ENCODE assay signal across 9 cellular contexts in the genomic region with DNA sequence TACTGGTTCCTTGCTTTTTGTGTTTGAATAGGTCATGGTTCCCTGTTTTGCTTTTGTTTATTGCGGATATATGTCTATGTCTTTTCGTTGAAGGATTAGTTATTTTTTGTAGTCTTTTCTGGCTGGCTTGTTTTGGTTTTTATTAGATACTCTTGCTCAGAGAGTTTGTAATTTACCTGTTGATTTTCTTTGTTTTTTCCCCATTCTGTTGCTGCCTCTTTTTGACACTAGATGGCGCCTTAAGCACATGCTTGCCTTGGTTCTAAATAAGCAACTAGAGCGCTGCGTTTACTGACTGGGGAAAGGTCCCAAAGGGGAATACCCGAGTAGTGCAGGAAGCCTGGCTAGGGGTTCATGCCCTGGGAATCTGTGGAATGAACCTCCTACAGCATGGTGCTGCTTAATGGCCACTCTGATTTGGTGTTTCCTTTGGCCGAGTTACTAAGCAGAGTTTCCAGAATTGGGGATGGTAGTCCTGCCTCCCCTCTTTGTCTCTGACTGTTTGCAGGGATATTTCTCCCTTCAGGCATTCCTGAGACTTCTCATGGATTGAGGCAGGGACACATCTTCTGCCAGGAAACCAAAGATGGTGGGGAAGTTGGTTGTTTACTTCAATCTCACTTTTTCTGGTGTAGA.
DNase-seq lines count a peak whose midpoint lies in the region; ATAC-seq, FAIRE-seq and TF ChIP-seq lines count a peak whose summit lies in the region.
"Had no signal": no experiment of that assay in that cellular context is flagged by ENCODE, and none has a peak within 500 bp of the region (broad histone marks: within the 10 kb centered on the region; RNA-seq: fewer than 3 reads in every experiment).

No MANE protein-coding gene starts in this region.

- H3K36me3 Mint-ChIP-seq in activated CD4-positive, alpha-beta T cell treated with anti-CD3 and anti-CD28 coated beads, Interleukin-2, amount 10 ng/mL, durations not matched to agents 24 days and 14 days (ENCODE audit: low read depth): peaks cover 4% of the 10 kb centered on the region
- peaks cover 10% of the 10 kb centered on the region for H3K36me3 Mint-ChIP-seq in progenitor cell of endocrine pancreas (ENCODE audit: insufficient read depth)

- H3K27me3 Mint-ChIP-seq in activated CD4-positive, alpha-beta T cell treated with anti-CD3 and anti-CD28 coated beads, Interleukin-2, amount 10 ng/mL, durations not matched to agents 24 days and 14 days: peaks cover 16% of the 10 kb centered on the region
- H3K27me3 Mint-ChIP-seq in progenitor cell of endocrine pancreas: peaks cover 13% of the 10 kb centered on the region

- peak; percentile 57 for TF ChIP-seq CTCF in bronchial epithelial cell (IDR thresholded peaks at IDR 0.05; ENCODE audit: insufficient read depth, low read length, severe bottlenecking)
- peak; percentile 64 for TF ChIP-seq CTCF in progenitor cell of endocrine pancreas (IDR thresholded peaks at IDR 0.05; ENCODE audit: unreplicated experiment)

- H3K4me3 ChIP-seq in bronchial epithelial cell (ENCODE audit: low read depth, low read length): no peak overlapping the region

- FAIRE-seq in bronchial epithelial cell (lab: Jason Lieb, UNC): no peak

- intact Hi-C loops in activated CD4-positive, alpha-beta T cell treated with anti-CD3 and anti-CD28 coated beads, Interleukin-2, amount 10 ng/mL, durations not matched to agents 24 days and 14 days (cut with micrococcal nuclease): no loop called here

- no peaks in the 10 kb centered on the region for H3K4me1 Mint-ChIP-seq in activated CD4-positive, alpha-beta T cell treated with anti-CD3 and anti-CD28 coated beads, Interleukin-2, amount 10 ng/mL, durations not matched to agents 24 days and 14 days
- no peaks in the 10 kb centered on the region for H3K4me1 Mint-ChIP-seq in progenitor cell of endocrine pancreas (ENCODE audit: low read depth)

- DNase-seq in activated CD4-positive, alpha-beta T cell treated with anti-CD3 and anti-CD28 coated beads, Interleukin-2, amount 10 ng/mL, durations not matched to agents 24 days and 14 days: peak; percentile 74
- no peak for DNase-seq in activated CD4-positive, alpha-beta T cell treated with anti-CD3 and anti-CD28 coated beads for 1 hour
- peak; percentile 14 for DNase-seq in NCI-H146 (lab: John Stamatoyannopoulos, UW)
- DNase-seq in bronchial epithelial cell (ENCODE audit: low read depth): peak; percentile 44
- peak; percentile 2 for DNase-seq in progenitor cell of endocrine pancreas (ENCODE audit: low spot score, unreplicated experiment)

- ATAC-seq in GM19023 (IDR thresholded peaks at IDR 0.05; ENCODE audit: unreplicated experiment) (no peak), GM18868 (IDR thresholded peaks at IDR 0.05; ENCODE audit: unreplicated experiment) (no peak), GM18502 (IDR thresholded peaks at IDR 0.05; ENCODE audit: poor library complexity, unreplicated experiment) (no peak)
- ATAC-seq: activated naive CD4-positive, alpha-beta T cell treated with anti-CD3 and anti-CD28 coated beads, Interleukin-2, amount 50 U/mL, for 72 hours had no signal

- H3K4me3 Mint-ChIP-seq in activated CD4-positive, alpha-beta T cell treated with anti-CD3 and anti-CD28 coated beads, Interleukin-2, amount 10 ng/mL, durations not matched to agents 24 days and 14 days: no peak overlapping the region
- no peak overlapping the region for H3K4me3 Mint-ChIP-seq in progenitor cell of endocrine pancreas (ENCODE audit: low read depth)

- no peaks in the 10 kb centered on the region for H3K27me3 ChIP-seq in bronchial epithelial cell (ENCODE audit: control insufficient read depth, insufficient read depth, low read length)

- peaks cover 8% of the 10 kb centered on the region for H3K9me3 Mint-ChIP-seq in activated CD4-positive, alpha-beta T cell treated with anti-CD3 and anti-CD28 coated beads, Interleukin-2, amount 10 ng/mL, durations not matched to agents 24 days and 14 days
- peaks cover 37% of the 10 kb centered on the region for H3K9me3 Mint-ChIP-seq in progenitor cell of endocrine pancreas (ENCODE audit: low read depth)

- H3K36me3 ChIP-seq in bronchial epithelial cell (ENCODE audit: control insufficient read depth, insufficient read depth, low read length): no peaks in the 10 kb centered on the region

- H3K27ac Mint-ChIP-seq in activated CD4-positive, alpha-beta T cell treated with anti-CD3 and anti-CD28 coated beads, Interleukin-2, amount 10 ng/mL, durations not matched to agents 24 days and 14 days: no peak overlapping the region
- peak overlapping the region; percentile 71 for H3K27ac Mint-ChIP-seq in progenitor cell of endocrine pancreas
- H3K27ac Mint-ChIP-seq: activated naive CD4-positive, alpha-beta T cell treated with anti-CD3 and anti-CD28 coated beads, Interleukin-2, amount 50 U/mL, for 72 hours had no signal
